Comparison of ENCODE assay signal across 23 cellular contexts in genomic region chrX:12872741-12873140, GRCh38.
"Had no signal": no experiment of that assay in that cellular context is flagged by ENCODE, and none has a peak within 500 bp of the region (broad histone marks: within the 10 kb centered on the region; RNA-seq: fewer than 3 reads in every experiment).

No MANE protein-coding gene starts in this region.

- H3K36me3 Mint-ChIP-seq: activated naive CD4-positive, alpha-beta T cell treated with anti-CD3 and anti-CD28 coated beads, Interleukin-2, amount 50 U/mL, for 72 hours had no signal

- H3K27ac Mint-ChIP-seq: activated CD4-positive, alpha-beta T cell treated with anti-CD3 and anti-CD28 coated beads, Interleukin-2, amount 10 ng/mL, durations not matched to agents 7 days and 5 days; activated CD8-positive, alpha-beta T cell treated with anti-CD3 and anti-CD28 coated beads, Interleukin-2, amount 10 ng/mL, durations not matched to agents 7 days and 5 days; activated naive CD4-positive, alpha-beta T cell treated with anti-CD3 and anti-CD28 coated beads for 36 hours; activated naive CD4-positive, alpha-beta T cell treated with anti-CD3 and anti-CD28 coated beads, Interleukin-2, amount 50 U/mL, for 72 hours; activated T-cell treated with anti-CD3 and anti-CD28 coated beads, Interleukin-2, amount 50 U/mL, for 24 hours had no signal

- DNase-seq: activated CD4-positive, alpha-beta T cell treated with anti-CD3 and anti-CD28 coated beads, Interleukin-2, amount 10 ng/mL, durations not matched to agents 7 days and 5 days; activated CD4-positive, alpha-beta T cell treated with anti-CD3 and anti-CD28 coated beads, Interleukin-2, amount 50 U/mL, for 48 hours; activated CD8-positive, alpha-beta T cell treated with anti-CD3 and anti-CD28 coated beads, Interleukin-2, amount 10 ng/mL, durations not matched to agents 7 days and 5 days; activated gamma-delta T cell treated with Interleukin-2 at 50 U/mL for 16 hours; activated naive CD4-positive, alpha-beta T cell treated with anti-CD3 and anti-CD28 coated beads for 36 hours; activated T-cell treated with anti-CD3 and anti-CD28 coated beads, Interleukin-2, amount 50 U/mL, for 24 hours; adrenal gland; body of pancreas; Karpas-422; NCI-H1105 treated with DMSO at 0.1 percent for 48 hours; NCI-H1436 treated with DMSO at 0.1 percent for 48 hours; NCI-H1694 treated with DMSO at 0.1 percent for 48 hours; NCI-H2029; NCI-H345; NCI-H524 treated with DMSO at 0.1 percent for 48 hours; NK-92 treated with Interleukin-12 subunit alpha and Interleukin-12 subunit beta, amount 100 ng/mL, for 24 hours; PC-9; Right ventricle myocardium superior; SW 1271; T1000; WERI-Rb-1 had no signal

- H3K4me3 Mint-ChIP-seq: activated CD4-positive, alpha-beta T cell treated with anti-CD3 and anti-CD28 coated beads, Interleukin-2, amount 10 ng/mL, durations not matched to agents 7 days and 5 days; activated CD8-positive, alpha-beta T cell treated with anti-CD3 and anti-CD28 coated beads, Interleukin-2, amount 10 ng/mL, durations not matched to agents 7 days and 5 days; activated naive CD4-positive, alpha-beta T cell treated with anti-CD3 and anti-CD28 coated beads for 36 hours; activated T-cell treated with anti-CD3 and anti-CD28 coated beads, Interleukin-2, amount 50 U/mL, for 24 hours had no signal

- ATAC-seq: activated CD8-positive, alpha-beta T cell treated with anti-CD3 and anti-CD28 coated beads, Interleukin-2, amount 10 ng/mL, durations not matched to agents 7 days and 5 days; activated naive CD4-positive, alpha-beta T cell treated with anti-CD3 and anti-CD28 coated beads, Interleukin-2, amount 50 U/mL, for 72 hours; body of pancreas had no signal

- H3K9me3 Mint-ChIP-seq: activated naive CD4-positive, alpha-beta T cell treated with anti-CD3 and anti-CD28 coated beads for 36 hours; activated naive CD4-positive, alpha-beta T cell treated with anti-CD3 and anti-CD28 coated beads, Interleukin-2, amount 50 U/mL, for 72 hours; activated T-cell treated with anti-CD3 and anti-CD28 coated beads, Interleukin-2, amount 50 U/mL, for 24 hours had no signal

- FAIRE-seq: RCC 7860 had no signal
